26 cellular contexts compared by ENCODE assay signal in genomic region chr4:43373201-43373600, GRCh38.
"Had no signal": no experiment of that assay in that cellular context is flagged by ENCODE, and none has a peak within 500 bp of the region (broad histone marks: within the 10 kb centered on the region; RNA-seq: fewer than 3 reads in every experiment).

No MANE protein-coding gene starts in this region.

- H3K4me3 ChIP-seq: neural progenitor cell, ovary, psoas muscle, right lobe of liver, sigmoid colon, stomach, thoracic aorta, thyroid gland, tibial nerve, upper lobe of left lung, vagina had no signal

- H3K9me3 ChIP-seq: ovary, psoas muscle, right lobe of liver, stomach, thoracic aorta, thyroid gland, tibial nerve, upper lobe of left lung, vagina had no signal

- FAIRE-seq: small intestine, urothelium cell line had no signal

- DNase-seq: natural killer cell; occipital lobe; ovary; posterior cingulate gyrus; psoas muscle; right cardiac atrium; right lobe of liver; sigmoid colon; small intestine; stimulated activated CD4-positive, alpha-beta T cell treated with anti-CD3 and anti-CD28 coated beads, Interleukin-15, amount 100 ng/mL, for 24 hours; stimulated activated CD4-positive, alpha-beta T cell treated with anti-CD3 and anti-CD28 coated beads, Interleukin-2, amount 100 ng/mL, for 24 hours; stimulated activated CD4-positive, alpha-beta T cell treated with anti-CD3 and anti-CD28 coated beads, Interleukin-2, amount 100 ng/mL, for 48 hours; stimulated activated CD4-positive, alpha-beta T cell treated with anti-CD3 and anti-CD28 coated beads, Interleukin-4, amount 100 ng/mL, for 24 hours; stimulated activated naive B cell treated with anti-CD40 and anti-IgM and Interleukin-4, amounts not matched to agents 10 μg/mL and 1 μg/mL and 100 μg/mL, for 72 hours; stimulated activated naive CD4-positive, alpha-beta T cell treated with Interleukin-2 at 50 U/mL for 16 hours; stomach; thyroid gland; trophoblast cell; upper lobe of left lung had no signal

- ATAC-seq: natural killer cell; psoas muscle; right cardiac atrium; right lobe of liver; stimulated activated effector memory CD8-positive, alpha-beta T cell treated with anti-CD3 and anti-CD28 coated beads, Interleukin-12 subunit alpha, Interleukin-12 subunit beta, amount 100 ng/mL, for 72 hours; stimulated activated naive B cell treated with anti-CD40 and anti-IgM and Interleukin-4, amounts not matched to agents 10 μg/mL and 1 μg/mL and 100 μg/mL, for 72 hours had no signal

- H3K36me3 ChIP-seq: neural progenitor cell, ovary, right lobe of liver, sigmoid colon, stomach, thoracic aorta, thyroid gland, tibial nerve, upper lobe of left lung, vagina had no signal

- H3K27ac ChIP-seq: neural progenitor cell, ovary, parathyroid adenoma, psoas muscle, right lobe of liver, sigmoid colon, stomach, thoracic aorta, thyroid gland, tibial nerve, upper lobe of left lung, vagina had no signal

- H3K9ac ChIP-seq: neural progenitor cell, parathyroid adenoma had no signal

- H3K4me2 ChIP-seq: neural progenitor cell had no signal

- H3K27me3 ChIP-seq: neural progenitor cell, ovary, right lobe of liver, sigmoid colon, stomach, thyroid gland, tibial nerve, upper lobe of left lung, vagina had no signal

- H2AFZ ChIP-seq: neural progenitor cell, parathyroid adenoma had no signal

- H3K4me1 ChIP-seq: neural progenitor cell, parathyroid adenoma, psoas muscle, right lobe of liver, sigmoid colon, stomach, thyroid gland, tibial nerve, upper lobe of left lung, vagina had no signal

- H3K79me2 ChIP-seq: parathyroid adenoma had no signal
